1 cellular context compared by ENCODE assay signal in the genomic region with DNA sequence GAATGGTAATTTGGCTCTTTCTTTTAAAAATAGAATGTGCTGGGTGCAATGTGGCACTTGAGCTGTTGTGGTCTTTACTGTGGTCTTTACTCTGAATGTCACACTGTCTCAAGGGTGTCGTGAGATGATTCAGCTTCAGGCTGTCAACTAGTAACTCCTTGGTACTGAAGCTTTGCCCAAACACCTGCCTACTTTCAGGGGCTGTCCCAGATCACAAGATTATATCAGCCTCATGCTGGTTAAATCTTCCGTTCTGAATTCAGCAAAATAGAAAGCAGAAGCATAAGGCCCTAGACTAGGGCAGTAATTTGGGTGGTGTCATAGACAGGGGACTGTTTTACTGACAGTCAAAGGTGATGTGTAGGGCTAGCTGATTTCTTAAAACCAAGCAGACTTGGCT.
TF ChIP-seq lines count a peak whose summit lies in the region.

No MANE protein-coding gene starts in this region.

TF ChIP-seq in GM12878, 131 proteins besides CTCF, POLR2A, EP300 and RAD21 (continued from another document):
- TF ChIP-seq, protein P1, sequence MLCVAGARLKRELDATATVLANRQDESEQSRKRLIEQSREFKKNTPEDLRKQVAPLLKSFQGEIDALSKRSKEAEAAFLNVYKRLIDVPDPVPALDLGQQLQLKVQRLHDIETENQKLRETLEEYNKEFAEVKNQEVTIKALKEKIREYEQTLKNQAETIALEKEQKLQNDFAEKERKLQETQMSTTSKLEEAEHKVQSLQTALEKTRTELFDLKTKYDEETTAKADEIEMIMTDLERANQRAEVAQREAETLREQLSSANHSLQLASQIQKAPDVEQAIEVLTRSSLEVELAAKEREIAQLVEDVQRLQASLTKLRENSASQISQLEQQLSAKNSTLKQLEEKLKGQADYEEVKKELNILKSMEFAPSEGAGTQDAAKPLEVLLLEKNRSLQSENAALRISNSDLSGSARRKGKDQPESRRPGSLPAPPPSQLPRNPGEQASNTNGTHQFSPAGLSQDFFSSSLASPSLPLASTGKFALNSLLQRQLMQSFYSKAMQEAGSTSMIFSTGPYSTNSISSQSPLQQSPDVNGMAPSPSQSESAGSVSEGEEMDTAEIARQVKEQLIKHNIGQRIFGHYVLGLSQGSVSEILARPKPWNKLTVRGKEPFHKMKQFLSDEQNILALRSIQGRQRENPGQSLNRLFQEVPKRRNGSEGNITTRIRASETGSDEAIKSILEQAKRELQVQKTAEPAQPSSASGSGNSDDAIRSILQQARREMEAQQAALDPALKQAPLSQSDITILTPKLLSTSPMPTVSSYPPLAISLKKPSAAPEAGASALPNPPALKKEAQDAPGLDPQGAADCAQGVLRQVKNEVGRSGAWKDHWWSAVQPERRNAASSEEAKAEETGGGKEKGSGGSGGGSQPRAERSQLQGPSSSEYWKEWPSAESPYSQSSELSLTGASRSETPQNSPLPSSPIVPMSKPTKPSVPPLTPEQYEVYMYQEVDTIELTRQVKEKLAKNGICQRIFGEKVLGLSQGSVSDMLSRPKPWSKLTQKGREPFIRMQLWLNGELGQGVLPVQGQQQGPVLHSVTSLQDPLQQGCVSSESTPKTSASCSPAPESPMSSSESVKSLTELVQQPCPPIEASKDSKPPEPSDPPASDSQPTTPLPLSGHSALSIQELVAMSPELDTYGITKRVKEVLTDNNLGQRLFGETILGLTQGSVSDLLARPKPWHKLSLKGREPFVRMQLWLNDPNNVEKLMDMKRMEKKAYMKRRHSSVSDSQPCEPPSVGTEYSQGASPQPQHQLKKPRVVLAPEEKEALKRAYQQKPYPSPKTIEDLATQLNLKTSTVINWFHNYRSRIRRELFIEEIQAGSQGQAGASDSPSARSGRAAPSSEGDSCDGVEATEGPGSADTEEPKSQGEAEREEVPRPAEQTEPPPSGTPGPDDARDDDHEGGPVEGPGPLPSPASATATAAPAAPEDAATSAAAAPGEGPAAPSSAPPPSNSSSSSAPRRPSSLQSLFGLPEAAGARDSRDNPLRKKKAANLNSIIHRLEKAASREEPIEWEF (IDR thresholded peaks at IDR 0.05; ENCODE audit: insufficient replicate concordance, low read depth, low read length), result no peak
- TF ChIP-seq, protein P2, sequence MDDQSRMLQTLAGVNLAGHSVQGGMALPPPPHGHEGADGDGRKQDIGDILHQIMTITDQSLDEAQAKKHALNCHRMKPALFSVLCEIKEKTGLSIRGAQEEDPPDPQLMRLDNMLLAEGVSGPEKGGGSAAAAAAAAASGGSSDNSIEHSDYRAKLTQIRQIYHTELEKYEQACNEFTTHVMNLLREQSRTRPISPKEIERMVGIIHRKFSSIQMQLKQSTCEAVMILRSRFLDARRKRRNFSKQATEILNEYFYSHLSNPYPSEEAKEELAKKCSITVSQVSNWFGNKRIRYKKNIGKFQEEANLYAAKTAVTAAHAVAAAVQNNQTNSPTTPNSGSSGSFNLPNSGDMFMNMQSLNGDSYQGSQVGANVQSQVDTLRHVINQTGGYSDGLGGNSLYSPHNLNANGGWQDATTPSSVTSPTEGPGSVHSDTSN (IDR thresholded peaks at IDR 0.05; ENCODE audit: insufficient replicate concordance, low read depth, low read length), result no peak
- TF ChIP-seq, protein P3, sequence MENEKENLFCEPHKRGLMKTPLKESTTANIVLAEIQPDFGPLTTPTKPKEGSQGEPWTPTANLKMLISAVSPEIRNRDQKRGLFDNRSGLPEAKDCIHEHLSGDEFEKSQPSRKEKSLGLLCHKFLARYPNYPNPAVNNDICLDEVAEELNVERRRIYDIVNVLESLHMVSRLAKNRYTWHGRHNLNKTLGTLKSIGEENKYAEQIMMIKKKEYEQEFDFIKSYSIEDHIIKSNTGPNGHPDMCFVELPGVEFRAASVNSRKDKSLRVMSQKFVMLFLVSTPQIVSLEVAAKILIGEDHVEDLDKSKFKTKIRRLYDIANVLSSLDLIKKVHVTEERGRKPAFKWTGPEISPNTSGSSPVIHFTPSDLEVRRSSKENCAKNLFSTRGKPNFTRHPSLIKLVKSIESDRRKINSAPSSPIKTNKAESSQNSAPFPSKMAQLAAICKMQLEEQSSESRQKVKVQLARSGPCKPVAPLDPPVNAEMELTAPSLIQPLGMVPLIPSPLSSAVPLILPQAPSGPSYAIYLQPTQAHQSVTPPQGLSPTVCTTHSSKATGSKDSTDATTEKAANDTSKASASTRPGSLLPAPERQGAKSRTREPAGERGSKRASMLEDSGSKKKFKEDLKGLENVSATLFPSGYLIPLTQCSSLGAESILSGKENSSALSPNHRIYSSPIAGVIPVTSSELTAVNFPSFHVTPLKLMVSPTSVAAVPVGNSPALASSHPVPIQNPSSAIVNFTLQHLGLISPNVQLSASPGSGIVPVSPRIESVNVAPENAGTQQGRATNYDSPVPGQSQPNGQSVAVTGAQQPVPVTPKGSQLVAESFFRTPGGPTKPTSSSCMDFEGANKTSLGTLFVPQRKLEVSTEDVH (IDR thresholded peaks at IDR 0.05; ENCODE audit: low read depth, partially characterized antibody), result no peak
- TF ChIP-seq, protein P4, sequence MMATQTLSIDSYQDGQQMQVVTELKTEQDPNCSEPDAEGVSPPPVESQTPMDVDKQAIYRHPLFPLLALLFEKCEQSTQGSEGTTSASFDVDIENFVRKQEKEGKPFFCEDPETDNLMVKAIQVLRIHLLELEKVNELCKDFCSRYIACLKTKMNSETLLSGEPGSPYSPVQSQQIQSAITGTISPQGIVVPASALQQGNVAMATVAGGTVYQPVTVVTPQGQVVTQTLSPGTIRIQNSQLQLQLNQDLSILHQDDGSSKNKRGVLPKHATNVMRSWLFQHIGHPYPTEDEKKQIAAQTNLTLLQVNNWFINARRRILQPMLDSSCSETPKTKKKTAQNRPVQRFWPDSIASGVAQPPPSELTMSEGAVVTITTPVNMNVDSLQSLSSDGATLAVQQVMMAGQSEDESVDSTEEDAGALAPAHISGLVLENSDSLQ (IDR thresholded peaks at IDR 0.05), result no peak
- TF ChIP-seq POU2F2 (IDR thresholded peaks at IDR 0.05; ENCODE audit: borderline replicate concordance, low read depth, low read length), result no peak
- no peak for TF ChIP-seq ZNF217 (IDR thresholded peaks at IDR 0.05)
- no peak for TF ChIP-seq ZNF384 (IDR thresholded peaks at IDR 0.05; ENCODE audit: borderline replicate concordance, low read depth, low read length)
- no peak for TF ChIP-seq ESRRA (IDR thresholded peaks at IDR 0.05; ENCODE audit: low read length)
- no peak for TF ChIP-seq WRNIP1 (IDR thresholded peaks at IDR 0.05; ENCODE audit: borderline replicate concordance, low read depth, low read length)
- TF ChIP-seq RCOR1 (conservative IDR thresholded peaks at IDR 0.05; ENCODE audit: low read depth, low read length), result no peak
